In the genomic region with DNA sequence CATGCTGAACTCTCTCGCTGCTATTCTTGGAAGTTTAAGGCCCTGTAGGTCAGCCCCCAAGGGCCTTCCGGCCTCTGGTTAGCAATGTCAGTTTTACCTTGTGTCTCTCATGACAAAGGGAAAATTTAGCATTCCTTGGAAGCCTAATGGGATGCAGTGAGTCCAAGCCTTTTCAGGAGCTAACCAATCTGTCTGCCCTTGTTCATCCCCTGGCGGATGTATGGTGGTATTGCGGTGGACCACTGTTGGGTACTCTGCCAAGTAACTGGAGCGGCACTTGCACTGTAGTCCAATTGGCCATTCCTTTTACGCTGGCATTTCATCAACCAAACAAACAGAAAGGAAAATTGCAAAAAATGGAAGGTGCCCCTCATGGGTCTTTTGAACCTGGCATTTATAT, we compare ENCODE assay signal across 21 cellular contexts.
DNase-seq lines count a peak whose midpoint lies in the region; ATAC-seq and TF ChIP-seq lines count a peak whose summit lies in the region.
"Had no signal": no experiment of that assay in that cellular context is flagged by ENCODE, and none has a peak within 500 bp of the region (broad histone marks: within the 10 kb centered on the region; RNA-seq: fewer than 3 reads in every experiment).

No MANE protein-coding gene starts in this region.

- H3K4me3 Mint-ChIP-seq in GM23338 = no peak overlapping the region
- H3K4me3 Mint-ChIP-seq: CD4-positive, alpha-beta T cell; HFFc6; T-cell had no signal

- H3K27ac ChIP-seq in GM23338 (ENCODE audit: low read depth) = no peak overlapping the region
- no peak overlapping the region for H3K27ac ChIP-seq in OCI-LY7 (ENCODE audit: low read depth, low read length, poor library complexity, severe bottlenecking)
- no peak overlapping the region for H3K27ac ChIP-seq in mesendoderm (ENCODE audit: low read depth, low read length)
- no peak overlapping the region for H3K27ac ChIP-seq in psoas muscle
- H3K27ac ChIP-seq: SK-N-MC had no signal

- H3K27me3 ChIP-seq in GM23338 (ENCODE audit: insufficient read depth) (no peaks in the 10 kb centered on the region), mesendoderm (ENCODE audit: insufficient read depth, low read length, poor library complexity) (no peaks in the 10 kb centered on the region), psoas muscle (ENCODE audit: insufficient read depth in 3 of 3, low read length in 2 of 3) (no peaks in the 10 kb centered on the region)

- no peak overlapping the region for H3K4ac ChIP-seq in mesendoderm (ENCODE audit: low read depth, low read length)

- no peak overlapping the region for H3K9ac ChIP-seq in mesendoderm (ENCODE audit: low read length)

- peaks cover 5% of the 10 kb centered on the region for H3K27me3 Mint-ChIP-seq in GM23338 (ENCODE audit: insufficient read depth, low read depth, poor library complexity)
- H3K27me3 Mint-ChIP-seq: CD4-positive, alpha-beta T cell; IgD-negative memory B cell; T-cell had no signal

- peaks cover 47% of the 10 kb centered on the region for H3K9me3 Mint-ChIP-seq in GM23338

- BruUV-seq in OCI-LY7 (replicated peaks; lab: Mats Ljungman, UMichigan) = no TSS peak

- H2BK15ac ChIP-seq in mesendoderm (replicated peaks; ENCODE audit: low read depth) = no peak overlapping the region

- ATAC-seq in GM23338 (no peak), psoas muscle (no peak), GM21390 (IDR thresholded peaks at IDR 0.05; ENCODE audit: unreplicated experiment) (no peak)
- ATAC-seq: T-cell had no signal

- no peak overlapping the region for H2AK5ac ChIP-seq in mesendoderm (ENCODE audit: low read length)

- H4K20me1 ChIP-seq in GM23338 (replicated peaks; ENCODE audit: insufficient read depth) (no peaks in the 10 kb centered on the region), OCI-LY7 (ENCODE audit: insufficient read depth, low read length) (no peaks in the 10 kb centered on the region)

- no peak overlapping the region for H2BK120ac ChIP-seq in mesendoderm (ENCODE audit: low read depth, low read length)

- no peak overlapping the region for H4K8ac ChIP-seq in mesendoderm (ENCODE audit: low read depth, low read length)

- CTCF ChIA-PET in OCI-LY7 (lab: Charles Lee; ENCODE audit: unreplicated experiment) = no interaction called here

- intact Hi-C loops in OCI-LY7 (cut with micrococcal nuclease; ENCODE audit: unreplicated experiment) (no loop called here), psoas muscle (cut with DNase I) (no loop called here)

- H3K4me3 ChIP-seq in GM12865 (ENCODE audit: low read depth, low read length) (no peak overlapping the region), GM23338 (no peak overlapping the region), OCI-LY7 (ENCODE audit: low read depth, low read length, poor library complexity, severe bottlenecking) (no peak overlapping the region), mesendoderm (ENCODE audit: low read length) (no peak overlapping the region), psoas muscle (no peak overlapping the region)
- H3K4me3 ChIP-seq: SK-N-MC had no signal

- H4K5ac ChIP-seq in mesendoderm (ENCODE audit: low read length) = no peak overlapping the region

- H3F3A ChIP-seq in GM23338 (replicated peaks; ENCODE audit: low read depth) = no peaks in the 10 kb centered on the region

- no peak overlapping the region for H3K56ac ChIP-seq in mesendoderm (ENCODE audit: low read length)

- no peaks in the 10 kb centered on the region for H3K4me1 ChIP-seq in GM23338 (ENCODE audit: insufficient read depth)
- H3K4me1 ChIP-seq in OCI-LY7 (ENCODE audit: insufficient read depth, low read length, poor library complexity, severe bottlenecking) = no peaks in the 10 kb centered on the region
- H3K4me1 ChIP-seq in mesendoderm (ENCODE audit: control insufficient read depth, low read depth, low read length) = no peaks in the 10 kb centered on the region
- H3K4me1 ChIP-seq in psoas muscle = no peaks in the 10 kb centered on the region
- H3K4me1 ChIP-seq: Caco-2 had no signal

- TF ChIP-seq CTCF in GM12865 (IDR thresholded peaks at IDR 0.05; ENCODE audit: insufficient read depth, low read depth, low read length, missing control alignments) (peak; percentile 21), GM23338 (conservative IDR thresholded peaks at IDR 0.05; ENCODE audit: low read depth in 2 of 2) (peak; percentile 24 to 46; a peak in 2 of 4 replicates), OCI-LY7 (conservative IDR thresholded peaks at IDR 0.05; ENCODE audit: low read length) (peak; percentile 39; the same call in 1 of the 2 replicates), psoas muscle (IDR thresholded peaks at IDR 0.05) (no peak)

- H2AFZ ChIP-seq in GM23338 = no peak overlapping the region
- no peak overlapping the region for H2AFZ ChIP-seq in OCI-LY7 (ENCODE audit: low read length)

- H3K4me2 ChIP-seq in GM23338 (no peak overlapping the region), OCI-LY7 (ENCODE audit: low read length) (no peak overlapping the region), mesendoderm (ENCODE audit: low read length) (no peak overlapping the region)

- no peak overlapping the region for H3K18ac ChIP-seq in mesendoderm (ENCODE audit: low read length)

- H3K36me3 Mint-ChIP-seq in GM23338 (ENCODE audit: low read depth) = peaks cover 19% of the 10 kb centered on the region
- H3K36me3 Mint-ChIP-seq: T-cell had no signal

- H3K27ac Mint-ChIP-seq in GM23338 = no peak overlapping the region
- H3K27ac Mint-ChIP-seq: CD4-positive, alpha-beta T cell; HFFc6; IgD-negative memory B cell; T-cell had no signal

- H3K79me1 ChIP-seq in mesendoderm (ENCODE audit: low read length) = no peaks in the 10 kb centered on the region

- no peaks in the 10 kb centered on the region for H3K4me1 Mint-ChIP-seq in GM23338
- H3K4me1 Mint-ChIP-seq: IgD-negative memory B cell, T-cell had no signal

- H3K23ac ChIP-seq in mesendoderm (ENCODE audit: low read length) = no peak overlapping the region

- H3K36me3 ChIP-seq in GM23338 (ENCODE audit: insufficient read depth) (peaks cover 13% of the 10 kb centered on the region; the same call in 1 of the 2 replicates), OCI-LY7 (ENCODE audit: insufficient read depth, low read length) (no peaks in the 10 kb centered on the region), mesendoderm (ENCODE audit: control insufficient read depth, insufficient read depth, low read length) (no peaks in the 10 kb centered on the region), psoas muscle (ENCODE audit: insufficient read depth in 1 of 2, low read depth in 1 of 2) (no peaks in the 10 kb centered on the region)

- no peaks in the 10 kb centered on the region for H3K9me2 ChIP-seq in GM23338 (ENCODE audit: insufficient read depth)
- no peaks in the 10 kb centered on the region for H3K9me2 ChIP-seq in OCI-LY7 (ENCODE audit: insufficient read depth, low read length)

- no CpG with 5 or more reads among the region's 6 CpGs for WGBS in mesendoderm (ENCODE audit: extremely low coverage, insufficient coverage, low lambda C conversion rate)
- 83 to 85% (median 83%) methylated on average over 6 of the region's 6 CpGs for WGBS in psoas muscle, 3 donors

- H3K9me3 ChIP-seq in OCI-LY7 (ENCODE audit: low read length) (no peaks in the 10 kb centered on the region), psoas muscle (no peaks in the 10 kb centered on the region)

- H2BK5ac ChIP-seq in mesendoderm (ENCODE audit: low read length) = no peak overlapping the region

- POLR2A ChIA-PET in OCI-LY7 (lab: Charles Lee) = interaction anchor here (0.7 kb wide), 1 partner anchor 52 kb away, joined by 3 read pairs; no protein-coding TSS in a partner anchor

- peak; percentile 2 for DNase-seq in GM12865 (ENCODE audit: low read depth)
- peak; percentile 26 for DNase-seq in GM23338 (ENCODE audit: low spot score)
- DNase-seq in OCI-LY7 (ENCODE audit: low spot score) = no peak
- peak; percentile 6 for DNase-seq in mesendoderm
- no peak for DNase-seq in psoas muscle
- no peak for DNase-seq in H4 (ENCODE audit: low spot score)
- DNase-seq: Caco-2; CD4-positive, alpha-beta T cell; GDM1; HFFc6; NCI-H1092 treated with DMSO at 0.1 percent for 48 hours; NCI-H146; NCI-H2029 treated with DMSO at 0.1 percent for 48 hours; NCI-H2171; NCI-H446; NCI-H526 treated with DMSO at 0.1 percent for 48 hours; Right ventricle myocardium superior; T-cell had no signal

- H3K79me2 ChIP-seq in GM23338 (replicated peaks; ENCODE audit: insufficient read depth) (no peaks in the 10 kb centered on the region), OCI-LY7 (ENCODE audit: insufficient read depth, low read depth, low read length) (no peaks in the 10 kb centered on the region), mesendoderm (ENCODE audit: control insufficient read depth, insufficient read depth, low read length) (no peaks in the 10 kb centered on the region)

TF ChIP-seq in GM23338, 12 proteins besides CTCF, POLR2A, EP300 and RAD21 (continues in another document):
- TF ChIP-seq EZH2 (IDR thresholded peaks at IDR 0.05; ENCODE audit: low read depth, unreplicated experiment) (no peak), POLR2AphosphoS5 (IDR thresholded peaks at IDR 0.05; ENCODE audit: low read depth) (no peak), CREB1 (CRISPR knock-in tag; IDR thresholded peaks at IDR 0.05; ENCODE audit: low read depth) (no peak), JUNB (IDR thresholded peaks at IDR 0.05; ENCODE audit: unreplicated experiment) (no peak), ZNF331 (CRISPR knock-in tag; IDR thresholded peaks at IDR 0.05; ENCODE audit: low read depth) (no peak), STAT1 (IDR thresholded peaks at IDR 0.05; ENCODE audit: unreplicated experiment) (no peak), ZNF114 (CRISPR knock-in tag; IDR thresholded peaks at IDR 0.05) (no peak), NANOG (IDR thresholded peaks at IDR 0.05; ENCODE audit: borderline replicate concordance) (no peak)
- TF ChIP-seq, protein P1, sequence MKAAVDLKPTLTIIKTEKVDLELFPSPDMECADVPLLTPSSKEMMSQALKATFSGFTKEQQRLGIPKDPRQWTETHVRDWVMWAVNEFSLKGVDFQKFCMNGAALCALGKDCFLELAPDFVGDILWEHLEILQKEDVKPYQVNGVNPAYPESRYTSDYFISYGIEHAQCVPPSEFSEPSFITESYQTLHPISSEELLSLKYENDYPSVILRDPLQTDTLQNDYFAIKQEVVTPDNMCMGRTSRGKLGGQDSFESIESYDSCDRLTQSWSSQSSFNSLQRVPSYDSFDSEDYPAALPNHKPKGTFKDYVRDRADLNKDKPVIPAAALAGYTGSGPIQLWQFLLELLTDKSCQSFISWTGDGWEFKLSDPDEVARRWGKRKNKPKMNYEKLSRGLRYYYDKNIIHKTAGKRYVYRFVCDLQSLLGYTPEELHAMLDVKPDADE (IDR thresholded peaks at IDR 0.05) = no peak

Comparison
In these comparisons a context has a peak if more than half of its experiments do, and no peak if none do; other contexts are left out.
1. DNase-seq: peak in GM12865 (single experiment), GM23338 (single experiment) and mesendoderm (single experiment); none in OCI-LY7 (single experiment), psoas muscle (0 of 2) and H4 (single experiment).